19 cellular contexts compared by ENCODE assay signal in the genomic region with DNA sequence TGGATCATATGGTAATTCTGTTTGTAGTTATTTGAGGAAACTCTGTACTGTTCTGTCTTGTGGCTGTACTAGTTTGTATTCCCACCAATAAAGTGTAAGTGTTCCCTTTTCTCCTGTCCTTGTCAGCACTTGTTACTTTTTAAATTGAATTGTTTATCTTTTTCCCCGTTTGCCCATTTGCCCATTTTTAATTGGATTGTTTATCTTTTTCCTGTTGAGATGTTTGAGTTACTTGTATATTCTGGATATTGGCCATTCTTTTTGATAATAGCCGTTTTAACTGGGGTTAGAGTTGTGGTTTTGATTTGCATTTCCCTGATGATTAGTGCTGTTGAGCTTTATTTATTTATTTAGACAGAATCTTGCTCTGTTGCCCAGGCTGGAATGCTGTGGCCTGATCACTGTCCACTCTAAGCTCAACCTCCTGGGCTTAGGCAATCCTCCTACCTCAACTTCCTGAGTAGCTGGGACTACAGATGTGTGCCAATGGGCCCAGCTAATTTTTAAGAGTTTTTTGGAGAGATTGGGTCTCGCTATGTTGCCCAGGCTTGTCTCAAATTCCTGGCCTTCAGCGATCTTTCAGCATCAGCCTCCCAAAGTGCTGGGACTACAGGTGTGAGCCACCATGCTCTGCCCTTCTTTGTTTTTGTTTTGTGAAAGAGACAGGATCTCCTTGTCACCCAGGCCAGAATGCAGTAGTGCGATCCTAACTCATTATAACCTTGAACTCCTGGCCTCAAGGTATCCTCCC. TPM values are rescaled to one million over a fixed set of nuclear protein-coding genes. Genes with fewer than 3 reads are reported as not detected.
DNase-seq lines count a peak whose midpoint lies in the region; ATAC-seq and TF ChIP-seq lines count a peak whose summit lies in the region.
"Had no signal": no experiment of that assay in that cellular context is flagged by ENCODE, and none has a peak within 500 bp of the region (broad histone marks: within the 10 kb centered on the region; RNA-seq: fewer than 3 reads in every experiment).

No MANE protein-coding gene starts in this region.

- no peak for TF ChIP-seq CTCF in VCaP (conservative IDR thresholded peaks at IDR 0.05)
- TF ChIP-seq CTCF in fibroblast of pulmonary artery (IDR thresholded peaks at IDR 0.05; ENCODE audit: low read length, missing control alignments): no peak

- ATAC-seq in sciatic nerve (peak; percentile 70), GM18517 (IDR thresholded peaks at IDR 0.05; ENCODE audit: unreplicated experiment) (no peak)
- ATAC-seq: left ventricle myocardium superior; right cardiac atrium; stimulated activated naive CD8-positive, alpha-beta T cell treated with anti-CD3 and anti-CD28 coated beads, Interleukin-15, amount 100 ng/mL, for 72 hours had no signal

- H3K4me3 ChIP-seq in fibroblast of pulmonary artery (replicated peaks; ENCODE audit: low read depth, low read length): no peak overlapping the region

- intact Hi-C loops in sciatic nerve (cut with DNase I): no loop called here

- peak overlapping the region; percentile 33 for H3K27ac ChIP-seq in VCaP

- DNase-seq in ELR (ENCODE audit: low read depth) (peak; percentile 41), fibroblast of pulmonary artery (ENCODE audit: low read depth) (peak; percentile 59), sciatic nerve (ENCODE audit: low spot score) (no peak), LoVo (ENCODE audit: low spot score) (no peak), NCI-H446 treated with DMSO at 0.1 percent for 48 hours (lab: John Stamatoyannopoulos, UW) (no peak), NCI-H1436 treated with DMSO at 0.1 percent for 48 hours (lab: John Stamatoyannopoulos, UW) (no peak)
- DNase-seq: activated CD4-positive, alpha-beta T cell treated with anti-CD3 and anti-CD28 coated beads, Interleukin-2, amount 50 U/mL, for 48 hours; activated T-cell treated with anti-CD3 and anti-CD28 coated beads, Interleukin-2, amount 50 U/mL, for 24 hours; effector memory CD4-positive, alpha-beta T cell; foreskin melanocyte; GOT3; left ventricle myocardium superior; NCI-H1694; NCI-H345; NK-92 treated with Interleukin-12 subunit alpha and Interleukin-12 subunit beta, amount 100 ng/mL, for 24 hours; right cardiac atrium; stimulated activated naive CD8-positive, alpha-beta T cell treated with anti-CD3 and anti-CD28 coated beads, Interleukin-15, amount 100 ng/mL, for 72 hours had no signal

RNA-seq across cellular contexts. Expression of a gene that starts 23.0 kb away (rescaled TPM):
- total RNA-seq in sciatic nerve: 76.0 TPM

Comparison
In these comparisons a context has a peak if more than half of its experiments do, and no peak if none do; other contexts are left out.
1. DNase-seq: peak in ELR (single experiment) and fibroblast of pulmonary artery (single experiment); none in sciatic nerve (single experiment), LoVo (single experiment), NCI-H446 treated with DMSO at 0.1 percent for 48 hours (single experiment) and NCI-H1436 treated with DMSO at 0.1 percent for 48 hours (single experiment).